21 cellular contexts compared by ENCODE assay signal in genomic region chr7:78850093-78850740, GRCh38.
"Had no signal": no experiment of that assay in that cellular context is flagged by ENCODE, and none has a peak within 500 bp of the region (broad histone marks: within the 10 kb centered on the region; RNA-seq: fewer than 3 reads in every experiment).

No MANE protein-coding gene starts in this region.

- H2AFZ ChIP-seq: PC-9 had no signal

- ATAC-seq: activated CD8-positive, alpha-beta memory T cell treated with anti-CD3 and anti-CD28 coated beads, Interleukin-2, amount 10 ng/mL, durations not matched to agents 7 days and 5 days; T-cell had no signal

- H3K4me2 ChIP-seq: PC-9 had no signal

- H3K4me3 ChIP-seq: PC-9, SK-N-MC had no signal

- DNase-seq: activated B cell treated with CpG ODN at 0.5 μM for 24 hours; activated CD4-positive, alpha-beta T cell treated with anti-CD3 and anti-CD28 coated beads for 1 hour; activated CD4-positive, alpha-beta T cell treated with anti-CD3 and anti-CD28 coated beads, Interleukin-2, amount 10 ng/mL, durations not matched to agents 24 days and 14 days; activated CD4-positive, alpha-beta T cell treated with anti-CD3 and anti-CD28 coated beads, Interleukin-2, amount 50 U/mL, for 48 hours; activated CD8-positive, alpha-beta memory T cell treated with anti-CD3 and anti-CD28 coated beads, Interleukin-2, amount 10 ng/mL, durations not matched to agents 7 days and 5 days; activated effector memory CD4-positive, alpha-beta T cell treated with Interleukin-2 at 50 U/mL for 16 hours; activated naive CD4-positive, alpha-beta T cell; activated T-cell treated with anti-CD3 and anti-CD28 coated beads, Interleukin-2, amount 50 U/mL, for 24 hours; KG1; MM.1S; NCI-H1105; NCI-H1436; NCI-H1694 treated with DMSO at 0.1 percent for 48 hours; NCI-H2029 treated with DMSO at 0.1 percent for 48 hours; NCI-H510A treated with DMSO at 0.1 percent for 48 hours; PC-9; SHP77 treated with DMSO at 0.1 percent for 48 hours; T-cell; T-helper 2 cell; T1000 had no signal

- H3K27ac ChIP-seq: PC-9, SK-N-MC had no signal
